12 cellular contexts compared by ENCODE assay signal in genomic region chr12:18383203-18383602, GRCh38.
A peak's percentile ranks its signal among the peaks of the same experiment; 100 is the strongest.
DNase-seq lines count a peak whose midpoint lies in the region; ATAC-seq and TF ChIP-seq lines count a peak whose summit lies in the region.
"Had no signal": no experiment of that assay in that cellular context is flagged by ENCODE, and none has a peak within 500 bp of the region (broad histone marks: within the 10 kb centered on the region; RNA-seq: fewer than 3 reads in every experiment).

No MANE protein-coding gene starts in this region.

- no peaks in the 10 kb centered on the region for H3K9me3 ChIP-seq in right lobe of liver

- H3K4me1 ChIP-seq in right lobe of liver = no peaks in the 10 kb centered on the region

- no peak overlapping the region for H3K4me3 ChIP-seq in right lobe of liver

- no peak overlapping the region for H3K27ac ChIP-seq in right lobe of liver

- intact Hi-C loops in right lobe of liver (cut with DNase I) = no loop called here

- ATAC-seq in right lobe of liver = peak; percentile 43 to 88 (median 52)
- no peak for ATAC-seq in HG03520 (IDR thresholded peaks at IDR 0.05; ENCODE audit: unreplicated experiment)
- no peak for ATAC-seq in stimulated activated naive CD8-positive, alpha-beta T cell treated with anti-CD3 and anti-CD28 coated beads, Interleukin-15, Interleukin-2, amounts not matched to agents 100 U/mL and 50 U/mL, for 24 hours
- no peak for ATAC-seq in GM21737 (IDR thresholded peaks at IDR 0.05; ENCODE audit: unreplicated experiment)
- ATAC-seq: activated CD4-positive, CD25-positive, alpha-beta regulatory T cell treated with anti-CD3 and anti-CD28 coated beads, Interleukin-2, amount 50 U/mL, for 24 hours; CD8-positive, alpha-beta T cell had no signal

- no peak for TF ChIP-seq POLR2A in right lobe of liver (IDR thresholded peaks at IDR 0.05)

- no peak for TF ChIP-seq CTCF in right lobe of liver (IDR thresholded peaks at IDR 0.05)

- H3K36me3 ChIP-seq in right lobe of liver = peaks cover 0 to 4% (median 0%) of the 10 kb centered on the region in 4 donors

- WGBS in right lobe of liver (ENCODE audit: insufficient coverage, low coverage, low lambda C conversion rate, missing lambda C conversion rate) = 16% methylated on average over 4 of the region's 4 CpGs

- H3K27me3 ChIP-seq in right lobe of liver = no peaks in the 10 kb centered on the region

- DNase-seq in AG08396 (ENCODE audit: low spot score) = peak; percentile 45
- peak; percentile 16 for DNase-seq in LoVo (ENCODE audit: low spot score)
- DNase-seq in dedifferentiated amniotic fluid mesenchymal stem cell (ENCODE audit: extremely low spot score) = peak; percentile 96
- no peak for DNase-seq in right lobe of liver
- DNase-seq in COR-L47 (lab: John Stamatoyannopoulos, UW) = no peak
- DNase-seq in stimulated activated naive CD8-positive, alpha-beta T cell treated with anti-CD3 and anti-CD28 coated beads, Interleukin-15, Interleukin-2, amounts not matched to agents 100 U/mL and 50 U/mL, for 24 hours = no peak
- DNase-seq: caudate nucleus; CD8-positive, alpha-beta T cell; NCI-H2171 had no signal

Comparison
In these comparisons a context has a peak if more than half of its experiments do, and no peak if none do; other contexts are left out.
1. DNase-seq: peak in AG08396 (single experiment), LoVo (single experiment) and dedifferentiated amniotic fluid mesenchymal stem cell (single experiment); none in right lobe of liver (0 of 3), COR-L47 (single experiment) and stimulated activated naive CD8-positive, alpha-beta T cell treated with anti-CD3 and anti-CD28 coated beads, Interleukin-15, Interleukin-2, amounts not matched to agents 100 U/mL and 50 U/mL, for 24 hours (single experiment).
2. ATAC-seq: peak in right lobe of liver (4 of 4); none in HG03520 (single experiment), stimulated activated naive CD8-positive, alpha-beta T cell treated with anti-CD3 and anti-CD28 coated beads, Interleukin-15, Interleukin-2, amounts not matched to agents 100 U/mL and 50 U/mL, for 24 hours (single experiment) and GM21737 (single experiment).